ENCODE assay signal across 9 cellular contexts in the genomic region with DNA sequence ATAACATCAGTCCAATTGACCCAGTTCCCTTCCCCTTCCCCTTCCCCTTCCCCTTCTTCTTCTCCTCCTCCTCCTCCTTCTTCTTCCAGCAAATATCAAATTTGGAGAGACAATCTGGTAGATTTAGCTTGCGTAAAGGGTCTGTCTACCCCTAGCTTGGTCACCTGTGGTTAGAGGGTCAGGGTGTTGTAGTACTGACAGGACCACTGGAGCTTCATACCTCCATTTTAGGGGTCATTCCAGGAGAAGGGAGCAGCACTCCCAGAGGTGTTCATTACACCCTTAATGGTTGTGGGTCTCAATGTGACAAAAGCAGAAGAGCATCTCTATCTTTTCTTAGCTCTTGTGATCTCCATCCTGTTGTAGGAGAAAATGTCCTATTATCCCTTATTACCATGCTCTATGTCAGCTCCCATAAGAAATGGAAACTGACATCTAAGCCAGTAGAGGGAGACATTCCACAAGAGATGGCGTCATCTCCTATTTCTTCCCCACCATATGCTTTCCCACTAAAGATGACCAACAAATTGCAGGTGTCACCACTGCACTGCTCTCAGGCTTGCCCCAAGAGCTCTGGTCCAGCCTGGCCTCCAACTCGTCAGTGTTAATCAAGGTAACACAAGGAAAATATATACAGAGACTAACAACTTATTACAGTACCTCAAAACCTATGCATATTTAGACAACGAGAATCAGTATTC. TPM values are rescaled to one million over a fixed set of nuclear protein-coding genes. Genes with fewer than 3 reads are reported as not detected.
DNase-seq lines count a peak whose midpoint lies in the region; ATAC-seq and TF ChIP-seq lines count a peak whose summit lies in the region.
"Had no signal": no experiment of that assay in that cellular context is flagged by ENCODE, and none has a peak within 500 bp of the region (broad histone marks: within the 10 kb centered on the region; RNA-seq: fewer than 3 reads in every experiment).

No MANE protein-coding gene starts in this region.

- H3K4me1 Mint-ChIP-seq in stimulated activated naive B cell treated with anti-CD40 and anti-IgM and Interleukin-4, amounts not matched to agents 10 μg/mL and 1 μg/mL and 100 μg/mL, for 72 hours, result no peaks in the 10 kb centered on the region

- no peaks in the 10 kb centered on the region for H3K36me3 Mint-ChIP-seq in stimulated activated naive B cell treated with anti-CD40 and anti-IgM and Interleukin-4, amounts not matched to agents 10 μg/mL and 1 μg/mL and 100 μg/mL, for 72 hours

- DNase-seq in NCI-H510A treated with DMSO at 0.1 percent for 48 hours (lab: John Stamatoyannopoulos, UW), result peak; percentile 8
- no peak for DNase-seq in NCI-H510A (lab: John Stamatoyannopoulos, UW)
- peak; percentile 23 for DNase-seq in RPMI8226
- peak in 1 of 2 donors; percentile 65 for DNase-seq in foreskin keratinocyte
- no peak for DNase-seq in stimulated activated naive B cell treated with anti-CD40 and anti-IgM and Interleukin-4, amounts not matched to agents 10 μg/mL and 1 μg/mL and 100 μg/mL, for 72 hours
- no peak for DNase-seq in cerebellar nuclear complex (lab: John Stamatoyannopoulos, UW)

- H3K27me3 Mint-ChIP-seq in stimulated activated naive B cell treated with anti-CD40 and anti-IgM and Interleukin-4, amounts not matched to agents 10 μg/mL and 1 μg/mL and 100 μg/mL, for 72 hours, result peaks cover 6 to 10% of the 10 kb centered on the region in 2 donors

- H3K27ac Mint-ChIP-seq in stimulated activated naive B cell treated with anti-CD40 and anti-IgM and Interleukin-4, amounts not matched to agents 10 μg/mL and 1 μg/mL and 100 μg/mL, for 72 hours, result no peak overlapping the region

- H3K4me3 Mint-ChIP-seq in stimulated activated naive B cell treated with anti-CD40 and anti-IgM and Interleukin-4, amounts not matched to agents 10 μg/mL and 1 μg/mL and 100 μg/mL, for 72 hours, result no peak overlapping the region

- peaks cover 5% of the 10 kb centered on the region for H3K4me1 ChIP-seq in foreskin keratinocyte

- TF ChIP-seq CTCF in foreskin keratinocyte (conservative IDR thresholded peaks at IDR 0.05), result peak; percentile 82

- ATAC-seq in GM19467 (IDR thresholded peaks at IDR 0.05; ENCODE audit: unreplicated experiment) (peak; percentile 89), HG03442 (IDR thresholded peaks at IDR 0.05; ENCODE audit: unreplicated experiment) (peak; percentile 81), foreskin keratinocyte (peak; percentile 81)
- ATAC-seq in stimulated activated naive B cell treated with anti-CD40 and anti-IgM and Interleukin-4, amounts not matched to agents 10 μg/mL and 1 μg/mL and 100 μg/mL, for 72 hours (replicated peaks), result peak; percentile 46 to 61

- H3K27me3 ChIP-seq in foreskin keratinocyte, result no peaks in the 10 kb centered on the region

- no peak overlapping the region for H3K27ac ChIP-seq in foreskin keratinocyte

- no peaks in the 10 kb centered on the region for H3K9me3 Mint-ChIP-seq in stimulated activated naive B cell treated with anti-CD40 and anti-IgM and Interleukin-4, amounts not matched to agents 10 μg/mL and 1 μg/mL and 100 μg/mL, for 72 hours

RNA-seq across cellular contexts. Expression of gene FGB, which starts 3.5 kb away (rescaled TPM):
- not detected in 2 replicates for total RNA-seq in foreskin keratinocyte
- not detected in 2 replicates for polyA plus RNA-seq in foreskin keratinocyte
- total RNA-seq: urinary bladder had no signal

RNA-seq across cellular contexts. Expression of gene PLRG1, which starts 9.1 kb away (rescaled TPM):
- 70.9 and 73.3 TPM in 2 replicates for total RNA-seq in foreskin keratinocyte
- 45.6 and 52.5 TPM in 2 replicates for polyA plus RNA-seq in foreskin keratinocyte

RNA-seq across cellular contexts. Expression of gene FGA, which starts 31.3 kb away (rescaled TPM):
- not detected in 2 replicates for total RNA-seq in foreskin keratinocyte
- polyA plus RNA-seq in foreskin keratinocyte, result not detected in 2 replicates
- total RNA-seq: urinary bladder had no signal

RNA-seq across cellular contexts. Expression of gene FGG, which starts 53.2 kb away (rescaled TPM):
- total RNA-seq in foreskin keratinocyte, result not detected in 2 replicates
- not detected in 2 replicates for polyA plus RNA-seq in foreskin keratinocyte
- total RNA-seq: urinary bladder had no signal

Comparison
In these comparisons a context has a peak if more than half of its experiments do, and no peak if none do; other contexts are left out.
1. DNase-seq: peak in NCI-H510A treated with DMSO at 0.1 percent for 48 hours (single experiment) and RPMI8226 (single experiment); none in NCI-H510A (single experiment), stimulated activated naive B cell treated with anti-CD40 and anti-IgM and Interleukin-4, amounts not matched to agents 10 μg/mL and 1 μg/mL and 100 μg/mL, for 72 hours (single experiment) and cerebellar nuclear complex (0 of 2).
2. Peak in every context shown above with its lines, with median percentiles within 50 percentile points of each other: ATAC-seq.